ENCODE assay signal across 14 cellular contexts in genomic region chr13:76874466-76874865, GRCh38. TPM values are rescaled to one million over a fixed set of nuclear protein-coding genes. Genes with fewer than 3 reads are reported as not detected.
A peak's percentile ranks its signal among the peaks of the same experiment; 100 is the strongest.
DNase-seq lines count a peak whose midpoint lies in the region; ATAC-seq and TF ChIP-seq lines count a peak whose summit lies in the region.
"Had no signal": no experiment of that assay in that cellular context is flagged by ENCODE, and none has a peak within 500 bp of the region (broad histone marks: within the 10 kb centered on the region; RNA-seq: fewer than 3 reads in every experiment).

No MANE protein-coding gene starts in this region.

- H3K36me3 Mint-ChIP-seq in memory B cell (peaks cover 4% of the 10 kb centered on the region), endothelial cell (ENCODE audit: low read depth, unreplicated experiment) (no peaks in the 10 kb centered on the region), chondrocyte (ENCODE audit: low read depth) (no peaks in the 10 kb centered on the region)
- H3K36me3 Mint-ChIP-seq: brain had no signal

- H3K27ac Mint-ChIP-seq in memory B cell (no peak overlapping the region), endothelial cell (ENCODE audit: unreplicated experiment) (no peak overlapping the region), chondrocyte (ENCODE audit: unreplicated experiment) (no peak overlapping the region)
- H3K27ac Mint-ChIP-seq: brain; CD4-positive, alpha-beta T cell had no signal

- H3K27me3 Mint-ChIP-seq in memory B cell (peaks cover 13% of the 10 kb centered on the region), endothelial cell (ENCODE audit: unreplicated experiment) (no peaks in the 10 kb centered on the region), chondrocyte (ENCODE audit: low read depth) (peaks cover 1% of the 10 kb centered on the region)

- H3K4me1 Mint-ChIP-seq in memory B cell (peaks cover 16% of the 10 kb centered on the region), endothelial cell (ENCODE audit: unreplicated experiment) (peaks cover 4% of the 10 kb centered on the region), chondrocyte (ENCODE audit: low read depth) (peaks cover 9% of the 10 kb centered on the region)

- H3K9me3 Mint-ChIP-seq in memory B cell (peaks cover 2% of the 10 kb centered on the region), endothelial cell (ENCODE audit: unreplicated experiment) (no peaks in the 10 kb centered on the region), chondrocyte (ENCODE audit: low read depth) (no peaks in the 10 kb centered on the region)
- H3K9me3 Mint-ChIP-seq: CD4-positive, alpha-beta T cell had no signal

- no peak for TF ChIP-seq CTCF in endothelial cell (IDR thresholded peaks at IDR 0.05; ENCODE audit: unreplicated experiment)
- no peak for TF ChIP-seq CTCF in chondrocyte (IDR thresholded peaks at IDR 0.05)

- DNase-seq in memory B cell (ENCODE audit: low spot score in 2 of 2) (no peak), endothelial cell (ENCODE audit: low spot score) (no peak), COR-L47 (lab: John Stamatoyannopoulos, UW) (no peak), NCI-H1105 treated with DMSO at 0.1 percent for 48 hours (lab: John Stamatoyannopoulos, UW) (no peak), chondrocyte (ENCODE audit: low spot score) (no peak)
- DNase-seq: CD4-positive, alpha-beta T cell; IMR-90; NCI-H446; T-helper 1 cell; thyroid gland had no signal

- H3K4me3 Mint-ChIP-seq in memory B cell: no peak overlapping the region
- no peak overlapping the region for H3K4me3 Mint-ChIP-seq in endothelial cell (ENCODE audit: unreplicated experiment)
- no peak overlapping the region for H3K4me3 Mint-ChIP-seq in chondrocyte (ENCODE audit: unreplicated experiment)
- H3K4me3 Mint-ChIP-seq: brain; CD4-positive, alpha-beta T cell had no signal

- peak; percentile 93 for ATAC-seq in GM18868 (IDR thresholded peaks at IDR 0.05; ENCODE audit: unreplicated experiment)
- ATAC-seq in GM21825 (IDR thresholded peaks at IDR 0.05; ENCODE audit: unreplicated experiment): peak; percentile 80
- peak; percentile 88 for ATAC-seq in HG03432 (IDR thresholded peaks at IDR 0.05; ENCODE audit: unreplicated experiment)
- peak; percentile 49 for ATAC-seq in memory B cell (ENCODE audit: low read depth)

RNA-seq across cellular contexts. Expression of gene KCTD12, which starts 11.7 kb away (rescaled TPM):
- total RNA-seq in endothelial cell (ENCODE audit: unreplicated experiment): 9.6 TPM
- 33.8 to 49.6 TPM (median 34.1 TPM) in 3 replicates for total RNA-seq in chondrocyte
